Comparison of ENCODE assay signal across 18 cellular contexts in genomic region chr12:112035219-112035765, GRCh38. TPM values are rescaled to one million over a fixed set of nuclear protein-coding genes. Genes with fewer than 3 reads are reported as not detected.
DNase-seq lines count a peak whose midpoint lies in the region.
"Had no signal": no experiment of that assay in that cellular context is flagged by ENCODE, and none has a peak within 500 bp of the region (broad histone marks: within the 10 kb centered on the region; RNA-seq: fewer than 3 reads in every experiment).

No MANE protein-coding gene starts in this region.

- no peak overlapping the region for H3K9ac ChIP-seq in HUES48 (ENCODE audit: low read depth, low read length)
- H3K9ac ChIP-seq: KMS-11 had no signal

- peak overlapping the region; percentile 10 for H3K27ac Mint-ChIP-seq in activated naive CD4-positive, alpha-beta T cell treated with anti-CD3 and anti-CD28 coated beads, Interleukin-2, amount 10 ng/mL, durations not matched to agents 7 days and 5 days
- peak overlapping the region; percentile 42 for H3K27ac Mint-ChIP-seq in activated naive CD8-positive, alpha-beta T cell treated with anti-CD3 and anti-CD28 coated beads for 36 hours

- H3K4me3 Mint-ChIP-seq in activated naive CD4-positive, alpha-beta T cell treated with anti-CD3 and anti-CD28 coated beads, Interleukin-2, amount 10 ng/mL, durations not matched to agents 7 days and 5 days = no peak overlapping the region
- no peak overlapping the region for H3K4me3 Mint-ChIP-seq in activated naive CD8-positive, alpha-beta T cell treated with anti-CD3 and anti-CD28 coated beads for 36 hours

- no peaks in the 10 kb centered on the region for H3K9me3 Mint-ChIP-seq in activated naive CD4-positive, alpha-beta T cell treated with anti-CD3 and anti-CD28 coated beads, Interleukin-2, amount 10 ng/mL, durations not matched to agents 7 days and 5 days
- H3K9me3 Mint-ChIP-seq in activated naive CD8-positive, alpha-beta T cell treated with anti-CD3 and anti-CD28 coated beads for 36 hours = no peaks in the 10 kb centered on the region

- H3K27me3 ChIP-seq in HUES48 (ENCODE audit: control insufficient read depth, insufficient read depth, low read length) = no peaks in the 10 kb centered on the region
- H3K27me3 ChIP-seq: SJCRH30 had no signal

- no peaks in the 10 kb centered on the region for H3K27me3 Mint-ChIP-seq in activated naive CD4-positive, alpha-beta T cell treated with anti-CD3 and anti-CD28 coated beads, Interleukin-2, amount 10 ng/mL, durations not matched to agents 7 days and 5 days
- no peaks in the 10 kb centered on the region for H3K27me3 Mint-ChIP-seq in activated naive CD8-positive, alpha-beta T cell treated with anti-CD3 and anti-CD28 coated beads for 36 hours

- no peaks in the 10 kb centered on the region for H3K4me1 Mint-ChIP-seq in activated naive CD4-positive, alpha-beta T cell treated with anti-CD3 and anti-CD28 coated beads, Interleukin-2, amount 10 ng/mL, durations not matched to agents 7 days and 5 days
- peaks cover 2% of the 10 kb centered on the region for H3K4me1 Mint-ChIP-seq in activated naive CD8-positive, alpha-beta T cell treated with anti-CD3 and anti-CD28 coated beads for 36 hours

- peaks cover 95% of the 10 kb centered on the region for H3K36me3 ChIP-seq in HUES48 (ENCODE audit: control insufficient read depth, insufficient read depth, low read length)

- peaks cover 23% of the 10 kb centered on the region for H3K4me1 ChIP-seq in HUES48 (ENCODE audit: control insufficient read depth, insufficient read depth, low read length)
- H3K4me1 ChIP-seq: SJCRH30 had no signal

- H3K27ac ChIP-seq in HUES48 (ENCODE audit: low read depth, low read length) = peak overlapping the region; percentile 25
- H3K27ac ChIP-seq: KMS-11, PC-9, RWPE1, SJCRH30 had no signal

- no peak overlapping the region for H3K4me3 ChIP-seq in HUES48 (ENCODE audit: low read depth, low read length)
- H3K4me3 ChIP-seq: PC-9, SJCRH30 had no signal

- no peaks in the 10 kb centered on the region for H3K9me3 ChIP-seq in HUES48 (ENCODE audit: control insufficient read depth, insufficient read depth, low read length)
- H3K9me3 ChIP-seq: SJCRH30 had no signal

- CTCF ChIA-PET in activated naive CD4-positive, alpha-beta T cell treated with anti-CD3 and anti-CD28 coated beads, Interleukin-2, amount 10 ng/mL, durations not matched to agents 7 days and 5 days (lab: Charles Lee) = interaction anchor here (1.4 kb wide), 1 partner anchor 15 kb away, joined by 4 read pairs; no protein-coding TSS in a partner anchor

- H3K36me3 Mint-ChIP-seq in activated naive CD4-positive, alpha-beta T cell treated with anti-CD3 and anti-CD28 coated beads, Interleukin-2, amount 10 ng/mL, durations not matched to agents 7 days and 5 days = peaks cover 41% of the 10 kb centered on the region
- peaks cover 34% of the 10 kb centered on the region for H3K36me3 Mint-ChIP-seq in activated naive CD8-positive, alpha-beta T cell treated with anti-CD3 and anti-CD28 coated beads for 36 hours

- DNase-seq in activated naive CD4-positive, alpha-beta T cell treated with anti-CD3 and anti-CD28 coated beads, Interleukin-2, amount 10 ng/mL, durations not matched to agents 7 days and 5 days = no peak
- no peak for DNase-seq in activated naive CD4-positive, alpha-beta T cell treated with anti-CD3 and anti-CD28 coated beads, Interleukin-2, amount 50 U/mL, for 16 hours
- no peak for DNase-seq in activated naive CD8-positive, alpha-beta T cell treated with anti-CD3 and anti-CD28 coated beads for 36 hours
- no peak for DNase-seq in NCI-H2107 (lab: John Stamatoyannopoulos, UW)
- no peak for DNase-seq in NCI-H1930 (lab: John Stamatoyannopoulos, UW)
- no peak for DNase-seq in COLO668 (lab: John Stamatoyannopoulos, UW; ENCODE audit: unreplicated experiment)
- DNase-seq: C1 segment of cervical spinal cord, DMS79, GOT3, NCI-H1417 treated with DMSO at 0.1 percent for 48 hours, NCI-H187 treated with DMSO at 0.1 percent for 48 hours, NCI-H345, NCI-H524 treated with DMSO at 0.1 percent for 48 hours, PC-9, SJCRH30 had no signal

RNA-seq across cellular contexts. Expression of gene ERP29, which starts 22.1 kb away (rescaled TPM):
- 10 to 100 TPM; 79.9 to 85.6 TPM for total RNA-seq in activated naive CD8-positive, alpha-beta T cell treated with anti-CD3 and anti-CD28 coated beads for 36 hours

RNA-seq across cellular contexts. Expression of gene TMEM116, which starts 22.3 kb away (rescaled TPM):
- 10 to 100 TPM; 10.1 to 10.5 TPM for total RNA-seq in activated naive CD8-positive, alpha-beta T cell treated with anti-CD3 and anti-CD28 coated beads for 36 hours
